21 cellular contexts compared by ENCODE assay signal in the genomic region with DNA sequence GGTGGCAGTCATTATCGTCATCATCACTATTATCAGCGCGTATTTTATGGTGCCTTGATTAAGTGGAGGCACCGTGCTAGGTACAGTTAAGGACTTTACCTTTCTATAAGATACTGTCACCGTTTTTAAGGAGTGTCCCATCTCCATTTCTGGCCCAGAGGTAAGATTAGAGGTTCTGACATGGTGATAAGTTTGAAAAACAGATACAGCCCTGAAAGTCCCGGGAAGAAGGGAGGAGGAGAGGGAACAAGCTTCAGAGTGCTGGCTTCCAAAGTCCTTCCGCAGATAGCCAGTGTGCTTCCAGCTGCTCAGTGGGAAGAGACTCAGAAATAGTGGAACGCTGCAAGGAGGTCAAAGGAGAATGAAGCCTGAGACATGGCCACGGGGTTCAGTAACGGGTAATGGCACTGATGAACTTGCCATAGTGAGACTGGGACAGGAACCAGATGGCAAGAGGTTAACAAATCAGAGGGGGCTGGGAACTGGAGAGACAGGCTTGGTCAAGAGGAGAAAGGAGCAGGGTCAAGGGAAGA. TPM values are rescaled to one million over a fixed set of nuclear protein-coding genes. Genes with fewer than 3 reads are reported as not detected.
DNase-seq lines count a peak whose midpoint lies in the region; ATAC-seq and TF ChIP-seq lines count a peak whose summit lies in the region.
"Had no signal": no experiment of that assay in that cellular context is flagged by ENCODE, and none has a peak within 500 bp of the region (broad histone marks: within the 10 kb centered on the region; RNA-seq: fewer than 3 reads in every experiment).

No MANE protein-coding gene starts in this region.

- TF ChIP-seq CTCF in adrenal gland (IDR thresholded peaks at IDR 0.05) (no peak), heart right ventricle (IDR thresholded peaks at IDR 0.05) (no peak), neutrophil (IDR thresholded peaks at IDR 0.05) (no peak), upper lobe of right lung (IDR thresholded peaks at IDR 0.05) (no peak), suprapubic skin (IDR thresholded peaks at IDR 0.05) (no peak)

- ATAC-seq in heart right ventricle: peak in 7 of 8 donors; percentile 37 to 83 (median 65)
- ATAC-seq in upper lobe of right lung: peak; percentile 33
- no peak for ATAC-seq in HG02678 (IDR thresholded peaks at IDR 0.05; ENCODE audit: unreplicated experiment)
- ATAC-seq: natural killer cell treated with Interleukin-12 subunit alpha and Interleukin-12 subunit beta and Interleukin-15 and Interleukin-18, amount 100 ng/mL, for 72 hours had no signal

- H3K36me3 ChIP-seq in adrenal gland (replicated peaks in 1 of 2) (no peaks in the 10 kb centered on the region), heart right ventricle (no peaks in the 10 kb centered on the region), neutrophil (no peaks in the 10 kb centered on the region), upper lobe of right lung (no peaks in the 10 kb centered on the region), suprapubic skin (no peaks in the 10 kb centered on the region)
- H3K36me3 ChIP-seq: prostate gland, vagina, WERI-Rb-1 had no signal

- no peak for TF ChIP-seq EP300 in suprapubic skin (IDR thresholded peaks at IDR 0.05)

- H3K9me3 ChIP-seq in adrenal gland (replicated peaks in 1 of 3) (no peaks in the 10 kb centered on the region), heart right ventricle (no peaks in the 10 kb centered on the region), neutrophil (no peaks in the 10 kb centered on the region), upper lobe of right lung (no peaks in the 10 kb centered on the region), suprapubic skin (no peaks in the 10 kb centered on the region)
- H3K9me3 ChIP-seq: prostate gland, vagina had no signal

- H3K27ac ChIP-seq in adrenal gland: peak overlapping the region in 1 of 5 donors; percentile 30
- peak overlapping the region in 7 of 10 donors; percentile 17 to 56 (median 35) for H3K27ac ChIP-seq in heart right ventricle
- peak overlapping the region; percentile 79 for H3K27ac ChIP-seq in neutrophil
- no peak overlapping the region for H3K27ac ChIP-seq in upper lobe of right lung
- no peak overlapping the region for H3K27ac ChIP-seq in suprapubic skin
- H3K27ac ChIP-seq: prostate gland, vagina, WERI-Rb-1 had no signal

- H3K4me3 ChIP-seq in adrenal gland: no peak overlapping the region
- no peak overlapping the region for H3K4me3 ChIP-seq in heart right ventricle
- H3K4me3 ChIP-seq in neutrophil (ENCODE audit: low read depth in 1 of 2, low read length in 1 of 2): peak overlapping the region in 1 of 2 experiments; percentile 20
- no peak overlapping the region for H3K4me3 ChIP-seq in upper lobe of right lung
- no peak overlapping the region for H3K4me3 ChIP-seq in suprapubic skin
- H3K4me3 ChIP-seq: prostate gland, smooth muscle cell, vagina had no signal

- peaks cover 4 to 10% of the 10 kb centered on the region in 2 donors for H3K4me1 ChIP-seq in adrenal gland (replicated peaks in 1 of 2)
- peaks cover 0 to 22% (median 0%) of the 10 kb centered on the region in 9 donors for H3K4me1 ChIP-seq in heart right ventricle
- H3K4me1 ChIP-seq in neutrophil (ENCODE audit: control insufficient read depth in 1 of 2, insufficient read depth in 1 of 2, low read depth in 1 of 2, low read length in 1 of 2): peaks cover 26% of the 10 kb centered on the region in 2 experiments
- H3K4me1 ChIP-seq in upper lobe of right lung: peaks cover 4% of the 10 kb centered on the region
- no peaks in the 10 kb centered on the region for H3K4me1 ChIP-seq in suprapubic skin
- H3K4me1 ChIP-seq: prostate gland, vagina had no signal

- WGBS in adrenal gland, 4 donors: 61 to 77% (median 64%) methylated on average over 10 of the region's 10 CpGs
- WGBS in heart right ventricle, 2 donors: 61 to 70% methylated on average over 10 of the region's 10 CpGs
- WGBS in suprapubic skin: 83% methylated on average over 10 of the region's 10 CpGs

- DNase-seq in adrenal gland (peak in 5 of 7 donors; percentile 5 to 62 (median 30)), heart right ventricle (no peak), upper lobe of right lung (no peak), suprapubic skin (ENCODE audit: low spot score in 2 of 2) (no peak)
- no peak for DNase-seq in activated CD4-positive, CD25-positive, alpha-beta regulatory T cell treated with anti-CD3 and anti-CD28 coated beads, Interleukin-2, amount 50 U/mL, for 72 hours
- DNase-seq: activated CD4-positive, alpha-beta T cell treated with anti-CD3 and anti-CD28 coated beads, Interleukin-2, amount 10 ng/mL, durations not matched to agents 7 days and 5 days; activated naive CD4-positive, alpha-beta T cell treated with anti-CD3 and anti-CD28 coated beads, Interleukin-2, amount 10 ng/mL, durations not matched to agents 7 days and 5 days; anterior cingulate cortex; NCI-H1105; NCI-H2029; substantia nigra; WERI-Rb-1 had no signal

- no peak for TF ChIP-seq POLR2A in adrenal gland (IDR thresholded peaks at IDR 0.05)
- no peak for TF ChIP-seq POLR2A in suprapubic skin (IDR thresholded peaks at IDR 0.05)

- intact Hi-C loops in adrenal gland (cut with DNase I) (loop anchor here in 1 of 2 donors (10.0 kb wide), 1 partner anchor 61 kb away; no protein-coding TSS in a partner anchor), heart right ventricle (cut with DNase I) (no loop called here), upper lobe of right lung (cut with DNase I) (no loop called here)

- no peaks in the 10 kb centered on the region for H3K27me3 ChIP-seq in adrenal gland
- H3K27me3 ChIP-seq in heart right ventricle: no peaks in the 10 kb centered on the region
- H3K27me3 ChIP-seq in neutrophil: no peaks in the 10 kb centered on the region
- no peaks in the 10 kb centered on the region for H3K27me3 ChIP-seq in upper lobe of right lung
- no peaks in the 10 kb centered on the region for H3K27me3 ChIP-seq in suprapubic skin
- H3K27me3 ChIP-seq: vagina had no signal

RNA-seq across cellular contexts. Expression of gene TM4SF4, which starts 9.1 kb away (rescaled TPM):
- total RNA-seq in adrenal gland (1 to 10 TPM in 3 of 8 donors, under 1 TPM in 2, not detected in 3; 0.27 to 1.9 (median 1.0) TPM), heart right ventricle (not detected), upper lobe of right lung (0.49 TPM), suprapubic skin (under 1 TPM in 1 of 4 donors, not detected in 3; 0.32 TPM)
- polyA plus RNA-seq in adrenal gland (1 to 10 TPM in 1 of 3 donors, under 1 TPM in 2; 0.08 to 2.2 (median 0.24) TPM), heart right ventricle (not detected)
- total RNA-seq: activated CD4-positive, alpha-beta T cell treated with anti-CD3 and anti-CD28 coated beads, Interleukin-2, amount 10 ng/mL, durations not matched to agents 7 days and 5 days; Daoy; natural killer cell treated with Interleukin-12 subunit alpha and Interleukin-12 subunit beta and Interleukin-15 and Interleukin-18, amount 100 ng/mL, for 72 hours; OCI-LY7; prostate gland; smooth muscle cell; vagina had no signal
- polyA plus RNA-seq: IgD-negative memory B cell had no signal

Comparison
In these comparisons a context has a peak if more than half of its experiments do, and no peak if none do; other contexts are left out.
1. DNase-seq: peak in adrenal gland (5 of 7); none in heart right ventricle (0 of 2), upper lobe of right lung (single experiment), suprapubic skin (0 of 2) and activated CD4-positive, CD25-positive, alpha-beta regulatory T cell treated with anti-CD3 and anti-CD28 coated beads, Interleukin-2, amount 50 U/mL, for 72 hours (single experiment).
2. H3K27ac ChIP-seq: peak in heart right ventricle (7 of 10) and neutrophil (single experiment); none in upper lobe of right lung (single experiment) and suprapubic skin (single experiment).